In the genomic region with DNA sequence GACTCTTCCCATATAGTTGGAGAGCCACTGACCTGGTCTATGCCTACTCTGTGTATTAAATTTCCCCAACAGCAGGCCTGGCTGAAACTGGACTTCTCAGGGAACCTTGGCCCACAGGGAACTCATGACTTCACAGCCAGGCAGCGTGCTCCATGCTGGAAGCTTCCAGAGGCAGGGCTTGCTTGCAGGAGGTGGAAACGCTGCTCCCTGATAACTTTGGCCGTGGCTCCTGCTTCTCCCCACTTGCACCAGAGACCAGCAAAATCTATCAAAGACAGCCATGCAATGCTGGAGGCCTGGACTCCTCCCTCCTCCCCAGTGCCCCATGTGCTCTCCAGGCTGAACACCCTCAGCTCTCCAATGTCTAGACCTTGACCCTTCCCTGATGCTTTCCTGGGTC, we compare ENCODE assay signal across 24 cellular contexts.
"Had no signal": no experiment of that assay in that cellular context is flagged by ENCODE, and none has a peak within 500 bp of the region (broad histone marks: within the 10 kb centered on the region; RNA-seq: fewer than 3 reads in every experiment).

No MANE protein-coding gene starts in this region.

- DNase-seq: colonic mucosa; dermis blood vessel endothelial cell; effector memory CD8-positive, alpha-beta T cell; erythroblast; esophagus squamous epithelium; foreskin melanocyte; glutamatergic neuron; heart right ventricle; hippocampal formation; kidney glomerular epithelial cell; left ventricle myocardium superior; lower lobe of right lung; naive thymus-derived CD8-positive, alpha-beta T cell; nephron progenitor cell; pancreas; sigmoid colon; stimulated activated CD4-positive, alpha-beta T cell treated with anti-CD3 and anti-CD28 coated beads, Interleukin-4, amount 100 ng/mL, for 4 hours; transverse colon; upper lobe of right lung; uterus had no signal

- H3K4me1 ChIP-seq: colonic mucosa, esophagus squamous epithelium, lower lobe of right lung, pancreas, sigmoid colon, transverse colon, upper lobe of right lung, uterus had no signal

- ATAC-seq: effector memory CD8-positive, alpha-beta T cell; heart right ventricle; left ventricle myocardium superior; lower lobe of right lung; naive thymus-derived CD8-positive, alpha-beta T cell; pancreas; stimulated activated memory B cell treated with anti-CD40 and anti-IgM and Interleukin-4, amounts not matched to agents 10 μg/mL and 1 μg/mL and 100 μg/mL, for 72 hours; upper lobe of right lung had no signal

- FAIRE-seq: endometrium, islet of Langerhans, pancreas had no signal

- H3K9me3 ChIP-seq: colonic mucosa, esophagus squamous epithelium, heart right ventricle, lower lobe of right lung, neutrophil, pancreas, sigmoid colon, transverse colon, upper lobe of right lung, uterus had no signal

- H3K27me3 ChIP-seq: colonic mucosa, pancreas, sigmoid colon, transverse colon, upper lobe of right lung, uterus had no signal

- H3K36me3 ChIP-seq: colonic mucosa, esophagus squamous epithelium, heart right ventricle, lower lobe of right lung, neutrophil, pancreas, sigmoid colon, transverse colon, upper lobe of right lung, uterus had no signal

- H3K27ac ChIP-seq: colonic mucosa, esophagus squamous epithelium, heart right ventricle, lower lobe of right lung, neutrophil, pancreas, sigmoid colon, transverse colon, upper lobe of right lung, uterus had no signal

- H3K4me3 ChIP-seq: colonic mucosa, esophagus squamous epithelium, heart right ventricle, lower lobe of right lung, pancreas, sigmoid colon, transverse colon, upper lobe of right lung, uterus had no signal
